Comparison of ENCODE assay signal across 8 cellular contexts in the genomic region with DNA sequence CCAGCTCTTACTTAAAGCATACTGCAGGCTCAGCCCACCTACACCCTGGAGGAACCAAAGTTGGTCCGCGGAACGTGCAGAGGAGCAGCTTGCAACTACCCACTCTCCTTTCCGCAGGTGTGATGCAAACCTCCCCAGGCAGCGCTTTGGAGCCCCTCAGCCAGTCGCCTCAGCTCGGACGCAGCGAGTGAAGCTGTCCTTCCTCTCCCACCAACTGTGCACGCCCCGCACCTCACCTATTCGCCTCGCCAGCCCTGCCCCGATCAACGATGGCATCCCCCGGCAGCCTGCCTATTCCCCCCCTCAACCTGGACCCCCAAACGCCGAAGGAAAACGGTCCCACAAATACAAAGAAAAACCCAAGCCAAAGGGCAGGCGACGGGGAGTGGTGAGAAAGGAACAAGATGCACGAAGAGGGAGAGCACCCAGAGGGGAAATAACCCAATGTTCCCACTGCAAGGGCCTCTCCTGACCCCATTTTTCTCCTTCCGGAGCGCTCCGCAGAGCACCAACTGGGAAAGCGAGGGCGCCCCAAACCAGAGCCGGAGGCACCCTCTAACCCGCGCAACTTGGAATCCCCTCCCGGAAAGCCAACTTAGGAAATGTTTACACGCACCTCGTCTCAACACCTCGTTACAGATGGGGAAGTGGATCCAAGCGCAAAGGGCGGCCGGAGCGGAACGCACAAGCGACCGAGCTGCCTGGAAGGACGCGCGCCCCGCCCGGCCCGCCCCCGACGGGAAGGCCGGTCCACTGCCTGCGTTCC. TPM values are rescaled to one million over a fixed set of nuclear protein-coding genes. Genes with fewer than 3 reads are reported as not detected.
A peak's percentile ranks its signal among the peaks of the same experiment; 100 is the strongest.
DNase-seq lines count a peak whose midpoint lies in the region; ATAC-seq, FAIRE-seq and TF ChIP-seq lines count a peak whose summit lies in the region.

No MANE protein-coding gene starts in this region.

- no peak for TF ChIP-seq POLR2A in gastroesophageal sphincter (IDR thresholded peaks at IDR 0.05)

- POLR2A ChIA-PET in PC-9 (lab: Charles Lee; ENCODE audit: unreplicated experiment), result no interaction called here

- CTCF ChIA-PET in PC-9 (lab: Charles Lee), result no interaction called here

- H3K4me1 ChIP-seq in PC-9 (replicated peaks; ENCODE audit: insufficient read depth), result peaks cover 11% of the 10 kb centered on the region; the same call in 1 of the 2 replicates
- H3K4me1 ChIP-seq in gastroesophageal sphincter, result peaks cover 0 to 42% (median 4%) of the 10 kb centered on the region in 3 donors
- H3K4me1 ChIP-seq in neuron (ENCODE audit: insufficient read depth, low read length), result peaks cover 6% of the 10 kb centered on the region

- H3K9me3 ChIP-seq in PC-9 (ENCODE audit: insufficient read depth, low read depth), result no peaks in the 10 kb centered on the region
- H3K9me3 ChIP-seq in gastroesophageal sphincter, result no peaks in the 10 kb centered on the region
- peaks cover 10% of the 10 kb centered on the region for H3K9me3 ChIP-seq in neuron (ENCODE audit: low read length)

- TF ChIP-seq EP300 in gastroesophageal sphincter (IDR thresholded peaks at IDR 0.05), result no peak

- no peak for TF ChIP-seq CTCF in AG09309 (IDR thresholded peaks at IDR 0.05; ENCODE audit: control insufficient read depth, insufficient read depth, low read depth, low read length, missing control alignments)
- TF ChIP-seq CTCF in PC-9 (conservative IDR thresholded peaks at IDR 0.05), result no peak
- no peak for TF ChIP-seq CTCF in gastroesophageal sphincter (IDR thresholded peaks at IDR 0.05)

- H3K4me3 ChIP-seq in AG09309 (ENCODE audit: control insufficient read depth, low read depth, low read length) (peak overlapping the region; percentile 66), PC-9 (peak overlapping the region; percentile 74), gastroesophageal sphincter (peak overlapping the region; percentile 83 to 86), neuron (ENCODE audit: low read length) (peak overlapping the region; percentile 94)

- peak overlapping the region; percentile 84 for H3K4me2 ChIP-seq in PC-9

- BruUV-seq in PC-9 (replicated peaks; lab: Mats Ljungman, UMichigan), result no TSS peak

- H2AFZ ChIP-seq in PC-9 (peak overlapping the region; percentile 88), neuron (ENCODE audit: low read depth, low read length) (peak overlapping the region; percentile 81)

- H3F3A ChIP-seq in PC-9 (ENCODE audit: insufficient read depth, low read depth), result no peaks in the 10 kb centered on the region

- DNase-seq in AG09309 (ENCODE audit: low read depth) (no peak), PC-9 (peak in 1 of 2 experiments; percentile 39), urothelium cell line (ENCODE audit: low spot score) (peak; percentile 55)
- DNase-seq in activated gamma-delta T cell treated with anti-CD3 and anti-CD28 coated beads, Interleukin-2, amount 50 U/mL, for 16 hours (ENCODE audit: low read depth), result peak; percentile 13

- no peaks in the 10 kb centered on the region for H3K9me2 ChIP-seq in PC-9 (ENCODE audit: insufficient read depth)

- no peak for FAIRE-seq in urothelium cell line (lab: Jason Lieb, UNC)

- H3K36me3 ChIP-seq in PC-9 (ENCODE audit: low read depth), result no peaks in the 10 kb centered on the region
- H3K36me3 ChIP-seq in gastroesophageal sphincter, result peaks cover 0 to 28% of the 10 kb centered on the region in 2 donors
- peaks cover 21% of the 10 kb centered on the region for H3K36me3 ChIP-seq in neuron (ENCODE audit: insufficient read depth, low read length)

- WGBS in gastroesophageal sphincter (ENCODE audit: low coverage in 1 of 2), 2 donors, result 0% methylated on average over 12 to 14 of the region's 51 CpGs

- no peaks in the 10 kb centered on the region for H3K27me3 ChIP-seq in PC-9 (ENCODE audit: insufficient read depth, low read depth)
- H3K27me3 ChIP-seq in gastroesophageal sphincter, result no peaks in the 10 kb centered on the region
- no peaks in the 10 kb centered on the region for H3K27me3 ChIP-seq in neuron (ENCODE audit: insufficient read depth, low read length)

- H3K79me2 ChIP-seq in PC-9 (ENCODE audit: low read depth), result peaks cover 23% of the 10 kb centered on the region

- ATAC-seq in GM18907 (IDR thresholded peaks at IDR 0.05; ENCODE audit: unreplicated experiment) (peak; percentile 59), HG03139 (IDR thresholded peaks at IDR 0.05; ENCODE audit: unreplicated experiment) (peak; percentile 40), gastroesophageal sphincter (peak; percentile 62)

- no peaks in the 10 kb centered on the region for H4K20me1 ChIP-seq in PC-9 (ENCODE audit: insufficient read depth)

- H3K27ac ChIP-seq in PC-9, result 0 out of 2 replicates have a peak overlapping the region, but pooled peaks have one; percentile 78
- peak overlapping the region; percentile 90 to 99 (median 96) for H3K27ac ChIP-seq in gastroesophageal sphincter

- intact Hi-C loops in PC-9 (cut with micrococcal nuclease; ENCODE audit: unreplicated experiment), result no loop called here

RNA-seq across cellular contexts. Expression of a gene that starts 0.7 kb away (rescaled TPM):
- 57.0 and 67.0 TPM in 2 replicates for total RNA-seq in PC-9 (2021)
- 10 to 100 TPM; 30.2 to 38.0 (median 35.7) TPM for total RNA-seq in gastroesophageal sphincter

RNA-seq across cellular contexts. Expression of a gene that starts 0.7 kb away (rescaled TPM):
- total RNA-seq in PC-9 (2021) (5.4 and 6.2 TPM in 2 replicates), gastroesophageal sphincter (1 to 10 TPM; 7.0 to 9.8 (median 8.6) TPM)

RNA-seq across cellular contexts. Expression of a gene that starts 17.5 kb away (rescaled TPM):
- total RNA-seq in PC-9 (2021) (121 and 134 TPM in 2 replicates), gastroesophageal sphincter (100 to 1,000 TPM; 189 to 358 (median 292) TPM)
